Comparison of ENCODE assay signal across 26 cellular contexts in the genomic region with DNA sequence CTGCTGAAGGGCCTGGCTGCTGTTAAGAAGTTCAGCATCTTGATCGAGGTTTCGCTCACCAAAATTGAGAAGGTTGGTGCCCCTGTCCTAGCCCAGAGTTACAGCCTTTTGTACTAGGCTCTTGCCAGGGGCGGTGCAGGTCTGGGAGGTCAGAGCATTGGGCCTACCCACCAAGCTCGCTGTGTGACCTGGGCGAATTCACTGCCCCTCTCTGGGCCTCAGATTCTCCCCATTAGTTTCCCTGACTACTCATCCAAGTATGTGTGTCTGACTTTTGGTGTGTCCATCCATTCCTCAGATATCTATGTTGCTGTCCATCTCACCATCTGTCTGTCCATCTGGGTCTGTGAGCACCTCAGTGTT. TPM values are rescaled to one million over a fixed set of nuclear protein-coding genes. Genes with fewer than 3 reads are reported as not detected.
DNase-seq lines count a peak whose midpoint lies in the region; ATAC-seq, FAIRE-seq and TF ChIP-seq lines count a peak whose summit lies in the region.
"Had no signal": no experiment of that assay in that cellular context is flagged by ENCODE, and none has a peak within 500 bp of the region (broad histone marks: within the 10 kb centered on the region; RNA-seq: fewer than 3 reads in every experiment).

No MANE protein-coding gene starts in this region.

- POLR2A ChIA-PET in HepG2 (lab: Yijun Ruan, JAX) (no interaction called here), T-cell (lab: Charles Lee) (interaction anchor here in 1 of 2 donors (0.7 kb wide), 1 partner anchor 20 kb away, joined by 3 read pairs; no protein-coding TSS in a partner anchor)
- POLR2A ChIA-PET in naive thymus-derived CD4-positive, alpha-beta T cell (lab: Charles Lee) = interaction anchor here (0.9 to 6.1 kb wide), 2 partner anchors 10 to 61 kb away, joined by 5 to 78 read pairs; a partner anchor contains a TSS

- intact Hi-C loops in HepG2 (cut with micrococcal nuclease; ENCODE audit: unreplicated experiment) = no loop called here
- intact Hi-C loops in right lobe of liver (cut with DNase I) = no loop called here
- intact Hi-C loops in naive thymus-derived CD4-positive, alpha-beta T cell (cut with micrococcal nuclease) = loop anchor here in 1 of 2 donors (5.0 kb wide), 1 partner anchor 373 kb away; a partner anchor contains a TSS
- intact Hi-C loops in vagina (cut with DNase I) = no loop called here

- DNase-seq in HepG2 (ENCODE audit: low spot score) = no peak
- DNase-seq in right lobe of liver = no peak
- no peak for DNase-seq in T-cell
- DNase-seq in naive thymus-derived CD4-positive, alpha-beta T cell = no peak
- no peak for DNase-seq in HT-29 (ENCODE audit: low spot score)
- no peak for DNase-seq in vagina (ENCODE audit: extremely low spot score in 2 of 2)
- DNase-seq: Calu3, DMS79 treated with DMSO at 0.1 percent for 48 hours, Karpas-422, NCI-H1092, NCI-H1417 treated with DMSO at 0.1 percent for 48 hours, NCI-H1694 treated with DMSO at 0.1 percent for 48 hours, NCI-H2081 treated with DMSO at 0.1 percent for 48 hours, NCI-H2171, NCI-H226, NCI-H510A, NCI-H69, SHP77 had no signal

- no peaks in the 10 kb centered on the region for H3K9me3 Mint-ChIP-seq in T-cell
- H3K9me3 Mint-ChIP-seq in naive thymus-derived CD4-positive, alpha-beta T cell = no peaks in the 10 kb centered on the region

- H3K27ac ChIP-seq in HepG2 (ENCODE audit: extremely low read length, insufficient read depth, low read length) (no peak overlapping the region), right lobe of liver (no peak overlapping the region), vagina (no peak overlapping the region)
- no peak overlapping the region for H3K27ac ChIP-seq in naive thymus-derived CD4-positive, alpha-beta T cell (ENCODE audit: low read depth, low read length)
- H3K27ac ChIP-seq: BLaER1, RWPE1 had no signal

- no CpG with 5 or more reads among the region's 5 CpGs for WGBS in HepG2 (ENCODE audit: low lambda C conversion rate)
- 100% methylated on average over 1 of the region's 5 CpGs for WGBS in right lobe of liver (ENCODE audit: insufficient coverage, low coverage, low lambda C conversion rate, missing lambda C conversion rate)

- no peak for TF ChIP-seq RAD21 in HepG2 (CRISPR knock-in tag; IDR thresholded peaks at IDR 0.05)

- H3K9ac ChIP-seq in HepG2 (ENCODE audit: insufficient read depth, low read depth, low read length) = no peak overlapping the region
- H3K9ac ChIP-seq: BLaER1 had no signal

- TF ChIP-seq CTCF in HepG2 (CRISPR knock-in tag; IDR thresholded peaks at IDR 0.05) = no peak
- no peak for TF ChIP-seq CTCF in right lobe of liver (IDR thresholded peaks at IDR 0.05)
- no peak for TF ChIP-seq CTCF in vagina (IDR thresholded peaks at IDR 0.05)

- H3K9me3 ChIP-seq in HepG2 (ENCODE audit: low read length) (no peaks in the 10 kb centered on the region), right lobe of liver (no peaks in the 10 kb centered on the region), vagina (no peaks in the 10 kb centered on the region)
- no peaks in the 10 kb centered on the region for H3K9me3 ChIP-seq in naive thymus-derived CD4-positive, alpha-beta T cell (ENCODE audit: control insufficient read depth in 2 of 3, low read length in 3 of 3)
- H3K9me3 ChIP-seq: BLaER1 had no signal

- peak overlapping the region; percentile 61 to 74 for H3K27ac Mint-ChIP-seq in T-cell
- peak overlapping the region; percentile 0 to 95 (median 81) for H3K27ac Mint-ChIP-seq in naive thymus-derived CD4-positive, alpha-beta T cell

- H3K27me3 ChIP-seq in HepG2 (ENCODE audit: control insufficient read depth in 1 of 2, insufficient read depth in 2 of 2, low read length in 2 of 2) (no peaks in the 10 kb centered on the region), right lobe of liver (no peaks in the 10 kb centered on the region), vagina (no peaks in the 10 kb centered on the region)
- H3K27me3 ChIP-seq in naive thymus-derived CD4-positive, alpha-beta T cell (ENCODE audit: control insufficient read depth in 2 of 2, insufficient read depth in 2 of 2, low read length in 2 of 2) = no peaks in the 10 kb centered on the region
- H3K27me3 ChIP-seq: BLaER1 had no signal

- H4K20me1 ChIP-seq in HepG2 (ENCODE audit: insufficient read depth, low read length) = no peaks in the 10 kb centered on the region
- H4K20me1 ChIP-seq: BLaER1 had no signal

- FAIRE-seq in HepG2 (lab: Jason Lieb, UNC) = no peak
- FAIRE-seq: GM12892, GM19239, H54, HTR-8/SVneo had no signal

- H3K36me3 ChIP-seq in HepG2 (replicated peaks in 1 of 2; ENCODE audit: control insufficient read depth in 1 of 2, insufficient read depth in 2 of 2, low read length in 2 of 2) (peaks cover 12 to 32% of the 10 kb centered on the region in 2 experiments; a peak in 4 of 5 replicates), right lobe of liver (peaks cover 0 to 9% (median 2%) of the 10 kb centered on the region in 4 donors), vagina (no peaks in the 10 kb centered on the region)
- H3K36me3 ChIP-seq in naive thymus-derived CD4-positive, alpha-beta T cell (ENCODE audit: control insufficient read depth in 2 of 3, insufficient read depth in 3 of 3, low read length in 3 of 3) = peaks cover 0 to 11% (median 0%) of the 10 kb centered on the region in 3 experiments

- H3K4me1 Mint-ChIP-seq in T-cell = peaks cover 41 to 54% (median 42%) of the 10 kb centered on the region in 3 donors
- H3K4me1 Mint-ChIP-seq in naive thymus-derived CD4-positive, alpha-beta T cell = peaks cover 26 to 64% (median 51%) of the 10 kb centered on the region in 7 donors

- H3K4me3 ChIP-seq in HepG2 (replicated peaks in 1 of 3; ENCODE audit: insufficient read depth in 1 of 3, low read depth in 2 of 3, low read length in 3 of 3) (no peak overlapping the region), right lobe of liver (no peak overlapping the region), vagina (no peak overlapping the region)
- H3K4me3 ChIP-seq in naive thymus-derived CD4-positive, alpha-beta T cell (ENCODE audit: low read length) = no peak overlapping the region
- H3K4me3 ChIP-seq: BLaER1 had no signal

- TF ChIP-seq EP300 in HepG2 (IDR thresholded peaks at IDR 0.05; ENCODE audit: low read depth in 2 of 2, low read length in 2 of 2) (no peak), HepG2 (CRISPR knock-in tag; IDR thresholded peaks at IDR 0.05; ENCODE audit: borderline replicate concordance) (no peak)

- peaks cover 26% of the 10 kb centered on the region for H3K36me3 Mint-ChIP-seq in T-cell
- H3K36me3 Mint-ChIP-seq in naive thymus-derived CD4-positive, alpha-beta T cell = peaks cover 0 to 35% (median 10%) of the 10 kb centered on the region in 5 donors

- no peak overlapping the region for H3K4me3 Mint-ChIP-seq in T-cell
- no peak overlapping the region for H3K4me3 Mint-ChIP-seq in naive thymus-derived CD4-positive, alpha-beta T cell

- no peaks in the 10 kb centered on the region for H3K27me3 Mint-ChIP-seq in T-cell
- no peaks in the 10 kb centered on the region for H3K27me3 Mint-ChIP-seq in naive thymus-derived CD4-positive, alpha-beta T cell

- H2AFZ ChIP-seq in HepG2 (ENCODE audit: low read length) = no peak overlapping the region

- BruUV-seq in HepG2 (replicated peaks; lab: Mats Ljungman, UMichigan) = no TSS peak

- CTCF ChIA-PET in HepG2 (lab: Yijun Ruan, JAX; ENCODE audit: low intra/inter-chr PET ratio, low total read pairs) (no interaction called here), T-cell (lab: Charles Lee) (no interaction called here)
- CTCF ChIA-PET in naive thymus-derived CD4-positive, alpha-beta T cell (lab: Charles Lee) = interaction anchor here (2.1 kb wide), 1 partner anchor 11 kb away, joined by 9 read pairs; a partner anchor contains a TSS

- no peak overlapping the region for H3K4me2 ChIP-seq in HepG2 (ENCODE audit: low read depth, low read length)
- H3K4me2 ChIP-seq: BLaER1 had no signal

- ATAC-seq in HepG2 (no peak), right lobe of liver (no peak), T-cell (replicated peaks in 1 of 4) (no peak), GM18870 (IDR thresholded peaks at IDR 0.05; ENCODE audit: unreplicated experiment) (no peak)
- ATAC-seq in naive thymus-derived CD4-positive, alpha-beta T cell = no peak
- ATAC-seq: Panc1 had no signal

- no peaks in the 10 kb centered on the region for H3K79me2 ChIP-seq in HepG2 (ENCODE audit: insufficient read depth, low read length)

- TF ChIP-seq POLR2A in HepG2 (IDR thresholded peaks at IDR 0.05; ENCODE audit: insufficient read depth in 1 of 2, low read depth in 2 of 2, low read length in 2 of 2) = no peak
- TF ChIP-seq POLR2A in right lobe of liver (IDR thresholded peaks at IDR 0.05) = no peak
- no peak for TF ChIP-seq POLR2A in vagina (IDR thresholded peaks at IDR 0.05)

- H3K4me1 ChIP-seq in HepG2 (ENCODE audit: insufficient read depth, low read length) (peaks cover 38% of the 10 kb centered on the region), right lobe of liver (peaks cover 0 to 2% (median 0%) of the 10 kb centered on the region in 4 donors), vagina (peaks cover 16% of the 10 kb centered on the region)
- peaks cover 19 to 31% of the 10 kb centered on the region in 2 donors for H3K4me1 ChIP-seq in naive thymus-derived CD4-positive, alpha-beta T cell (ENCODE audit: control insufficient read depth in 2 of 2, insufficient read depth in 2 of 2, low read length in 2 of 2)

- in situ Hi-C loops in HepG2 (cut with HindIII; ENCODE audit: extremely low pct_ligation_motif_present, low pct_unique_long_range_greater_than_20kb) = no loop called here

RNA-seq across cellular contexts. Expression of a gene that starts 10.9 kb away (rescaled TPM):
- total RNA-seq in HepG2 (2016; rRNA removed; fragmentation: Illumina TruSeq; extraction: Trizol) (1.8 and 4.6 TPM in 2 replicates), right lobe of liver (10 to 100 TPM in 1 of 6 experiments, 1 to 10 TPM in 5; 5.3 to 10.1 (median 7.9) TPM), T-cell (10 to 100 TPM; 14.3 to 18.1 (median 15.4) TPM), vagina (11.8 TPM)
- 0.71 and 0.88 TPM in 2 replicates for total RNA-seq in HepG2 (2016; cell fraction: cytosol; rRNA removed; fragmentation: Illumina TruSeq; extraction: Trizol; ENCODE audit: low read depth)
- total RNA-seq in HepG2 (2016; cell fraction: insoluble cytoplasmic fraction; rRNA removed; fragmentation: Illumina TruSeq; extraction: Trizol) = 1.7 and 4.5 TPM in 2 replicates
- 0.93 and 1.1 TPM in 2 replicates for total RNA-seq in HepG2 (2016; cell fraction: membrane; rRNA removed; fragmentation: Illumina TruSeq; extraction: Trizol)
- total RNA-seq in HepG2 (2016; cell fraction: nucleus; rRNA removed; fragmentation: Illumina TruSeq; extraction: Trizol) = 5.7 and 7.4 TPM in 2 replicates
- 7.7 and 11.1 TPM in 2 replicates for polyA plus RNA-seq in HepG2 (2011; rRNA removed)
- 4.0 and 5.2 TPM in 2 replicates for polyA plus RNA-seq in HepG2 (2011; cell fraction: cytosol; rRNA removed)
- 56.5 and 58.1 TPM in 2 replicates for polyA plus RNA-seq in HepG2 (2011; cell fraction: nucleus; rRNA removed)
- 4.1 and 5.5 TPM in 2 replicates for polyA plus RNA-seq in HepG2 (2012)
- polyA plus RNA-seq in HepG2 (2016; cell fraction: cytosol; fragmentation: Illumina TruSeq; extraction: Trizol; ENCODE audit: low read depth) = 0.20 and 0.27 TPM in 2 replicates
- polyA plus RNA-seq in HepG2 (2016; cell fraction: insoluble cytoplasmic fraction; fragmentation: Illumina TruSeq; extraction: Trizol; ENCODE audit: low read depth) = 1.4 and 2.7 TPM in 2 replicates
- 0.61 and 0.63 TPM in 2 replicates for polyA plus RNA-seq in HepG2 (2016; cell fraction: membrane; fragmentation: Illumina TruSeq; extraction: Trizol; ENCODE audit: low read depth)
- polyA plus RNA-seq in HepG2 (2016; cell fraction: nucleus; fragmentation: Illumina TruSeq; extraction: Trizol; ENCODE audit: insufficient read depth, low read depth) = 10.1 and 12.3 TPM in 2 replicates
- 5.1 and 12.7 TPM in 2 replicates for polyA minus RNA-seq in HepG2 (2011; rRNA and poly(A)+ RNA removed; ENCODE audit: low replicate concordance)
- polyA minus RNA-seq in HepG2 (2011; cell fraction: cytosol; rRNA and poly(A)+ RNA removed) = 2.4 and 3.2 TPM in 2 replicates
- polyA minus RNA-seq in HepG2 (2011; cell fraction: nucleus; rRNA and poly(A)+ RNA removed) = 17.3 and 18.0 TPM in 2 replicates
- 10 to 100 TPM; 11.3 to 19.2 (median 15.2) TPM for total RNA-seq in naive thymus-derived CD4-positive, alpha-beta T cell
- polyA plus RNA-seq in naive thymus-derived CD4-positive, alpha-beta T cell = 1 to 10 TPM; 1.2 to 1.7 TPM
- total RNA-seq in HT-29 (2014; rRNA removed; shearing (Covaris generic)) = 4.4 and 5.1 TPM in 2 replicates

RNA-seq across cellular contexts. Expression of a gene that starts 11.2 kb away (rescaled TPM):
- total RNA-seq in HepG2 (2016; rRNA removed; fragmentation: Illumina TruSeq; extraction: Trizol) (3.1 and 3.9 TPM in 2 replicates), right lobe of liver (10 to 100 TPM in 5 of 6 experiments, 1 to 10 TPM in 1; 9.6 to 15.6 (median 11.9) TPM), T-cell (10 to 100 TPM in 2 of 5 donors, 1 to 10 TPM in 3; 3.4 to 13.2 (median 9.7) TPM), vagina (8.6 TPM)
- total RNA-seq in HepG2 (2016; cell fraction: cytosol; rRNA removed; fragmentation: Illumina TruSeq; extraction: Trizol; ENCODE audit: low read depth) = 0.97 and 1.3 TPM in 2 replicates
- 3.3 and 4.3 TPM in 2 replicates for total RNA-seq in HepG2 (2016; cell fraction: insoluble cytoplasmic fraction; rRNA removed; fragmentation: Illumina TruSeq; extraction: Trizol)
- 3.1 TPM in 2 replicates for total RNA-seq in HepG2 (2016; cell fraction: membrane; rRNA removed; fragmentation: Illumina TruSeq; extraction: Trizol)
- 1.3 and 1.6 TPM in 2 replicates for total RNA-seq in HepG2 (2016; cell fraction: nucleus; rRNA removed; fragmentation: Illumina TruSeq; extraction: Trizol)
- 13.2 and 13.5 TPM in 2 replicates for polyA plus RNA-seq in HepG2 (2011; rRNA removed)
- 11.0 and 13.8 TPM in 2 replicates for polyA plus RNA-seq in HepG2 (2011; cell fraction: cytosol; rRNA removed)
- polyA plus RNA-seq in HepG2 (2011; cell fraction: nucleus; rRNA removed) = 5.4 and 6.0 TPM in 2 replicates
- polyA plus RNA-seq in HepG2 (2012) = 6.6 and 9.3 TPM in 2 replicates
- 1.2 and 1.4 TPM in 2 replicates for polyA plus RNA-seq in HepG2 (2016; cell fraction: cytosol; fragmentation: Illumina TruSeq; extraction: Trizol; ENCODE audit: low read depth)
- polyA plus RNA-seq in HepG2 (2016; cell fraction: insoluble cytoplasmic fraction; fragmentation: Illumina TruSeq; extraction: Trizol; ENCODE audit: low read depth) = 4.8 and 5.3 TPM in 2 replicates
- polyA plus RNA-seq in HepG2 (2016; cell fraction: membrane; fragmentation: Illumina TruSeq; extraction: Trizol; ENCODE audit: low read depth) = 2.5 and 3.1 TPM in 2 replicates
- polyA plus RNA-seq in HepG2 (2016; cell fraction: nucleus; fragmentation: Illumina TruSeq; extraction: Trizol; ENCODE audit: insufficient read depth, low read depth) = 3.6 and 4.7 TPM in 2 replicates
- polyA minus RNA-seq in HepG2 (2011; rRNA and poly(A)+ RNA removed; ENCODE audit: low replicate concordance) = 14.8 and 38.3 TPM in 2 replicates
- polyA minus RNA-seq in HepG2 (2011; cell fraction: cytosol; rRNA and poly(A)+ RNA removed) = 8.7 and 11.6 TPM in 2 replicates
- 5.3 and 6.6 TPM in 2 replicates for polyA minus RNA-seq in HepG2 (2011; cell fraction: nucleus; rRNA and poly(A)+ RNA removed)
- total RNA-seq in naive thymus-derived CD4-positive, alpha-beta T cell = 10 to 100 TPM in 1 of 5 experiments, 1 to 10 TPM in 4; 3.5 to 12.2 (median 6.5) TPM
- 1 to 10 TPM; 1.2 to 3.3 TPM for polyA plus RNA-seq in naive thymus-derived CD4-positive, alpha-beta T cell
- total RNA-seq in HT-29 (2014; rRNA removed; shearing (Covaris generic)) = 3.5 and 10.5 TPM in 2 replicates
